ENCODE assay signal across 1 cellular context in the genomic region with DNA sequence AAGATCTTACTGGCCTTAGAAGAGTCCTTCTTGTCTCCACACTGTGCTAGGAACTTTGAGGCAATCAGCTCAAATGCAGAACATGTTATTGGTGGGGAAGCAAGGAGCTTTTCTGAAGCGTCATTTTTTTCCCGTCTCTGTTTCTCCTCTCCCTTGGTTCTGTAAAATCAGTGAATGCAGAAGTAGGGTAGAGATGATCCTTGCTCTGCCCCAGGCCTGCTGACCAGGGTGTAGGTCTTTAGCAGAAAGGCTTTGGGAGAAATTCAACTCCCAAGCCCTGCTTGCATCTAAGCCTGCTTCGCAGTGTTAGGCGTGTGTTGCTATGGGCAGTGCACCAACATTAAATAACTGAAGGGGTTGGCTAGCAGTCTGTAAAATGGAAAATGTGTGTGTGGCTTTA.
TF ChIP-seq lines count a peak whose summit lies in the region.

No MANE protein-coding gene starts in this region.

TF ChIP-seq in HepG2, 621 proteins besides CTCF, POLR2A, EP300 and RAD21:
- TF ChIP-seq HNF4G (IDR thresholded peaks at IDR 0.05; ENCODE audit: borderline replicate concordance, low read depth, low read length) (no peak), HNF4G (CRISPR knock-in tag; IDR thresholded peaks at IDR 0.05; ENCODE audit: borderline replicate concordance, low read depth) (no peak), ZNF737 (CRISPR knock-in tag; IDR thresholded peaks at IDR 0.05; ENCODE audit: borderline replicate concordance) (no peak), TOE1 (CRISPR knock-in tag; IDR thresholded peaks at IDR 0.05) (no peak), ZBTB38 (CRISPR knock-in tag; IDR thresholded peaks at IDR 0.05) (no peak), ZNF230 (CRISPR knock-in tag; IDR thresholded peaks at IDR 0.05) (no peak), HNRNPLL (IDR thresholded peaks at IDR 0.05; ENCODE audit: low read depth, low read length, poor library complexity, severe bottlenecking) (no peak), LCORL (IDR thresholded peaks at IDR 0.05) (no peak), LCORL (CRISPR knock-in tag; IDR thresholded peaks at IDR 0.05) (no peak), TP53 (CRISPR knock-in tag; conservative IDR thresholded peaks at IDR 0.05) (no peak), ZNF780A (CRISPR knock-in tag; IDR thresholded peaks at IDR 0.05) (no peak), ZNF746 (CRISPR knock-in tag; IDR thresholded peaks at IDR 0.05) (no peak), HDAC6 (IDR thresholded peaks at IDR 0.05; ENCODE audit: low read depth, low read length) (no peak), ZNF557 (CRISPR knock-in tag; IDR thresholded peaks at IDR 0.05) (no peak)
- TF ChIP-seq, protein P1, sequence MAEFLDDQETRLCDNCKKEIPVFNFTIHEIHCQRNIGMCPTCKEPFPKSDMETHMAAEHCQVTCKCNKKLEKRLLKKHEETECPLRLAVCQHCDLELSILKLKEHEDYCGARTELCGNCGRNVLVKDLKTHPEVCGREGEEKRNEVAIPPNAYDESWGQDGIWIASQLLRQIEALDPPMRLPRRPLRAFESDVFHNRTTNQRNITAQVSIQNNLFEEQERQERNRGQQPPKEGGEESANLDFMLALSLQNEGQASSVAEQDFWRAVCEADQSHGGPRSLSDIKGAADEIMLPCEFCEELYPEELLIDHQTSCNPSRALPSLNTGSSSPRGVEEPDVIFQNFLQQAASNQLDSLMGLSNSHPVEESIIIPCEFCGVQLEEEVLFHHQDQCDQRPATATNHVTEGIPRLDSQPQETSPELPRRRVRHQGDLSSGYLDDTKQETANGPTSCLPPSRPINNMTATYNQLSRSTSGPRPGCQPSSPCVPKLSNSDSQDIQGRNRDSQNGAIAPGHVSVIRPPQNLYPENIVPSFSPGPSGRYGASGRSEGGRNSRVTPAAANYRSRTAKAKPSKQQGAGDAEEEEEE (CRISPR knock-in tag; IDR thresholded peaks at IDR 0.05; ENCODE audit: borderline replicate concordance) = no peak
- TF ChIP-seq, protein P2, sequence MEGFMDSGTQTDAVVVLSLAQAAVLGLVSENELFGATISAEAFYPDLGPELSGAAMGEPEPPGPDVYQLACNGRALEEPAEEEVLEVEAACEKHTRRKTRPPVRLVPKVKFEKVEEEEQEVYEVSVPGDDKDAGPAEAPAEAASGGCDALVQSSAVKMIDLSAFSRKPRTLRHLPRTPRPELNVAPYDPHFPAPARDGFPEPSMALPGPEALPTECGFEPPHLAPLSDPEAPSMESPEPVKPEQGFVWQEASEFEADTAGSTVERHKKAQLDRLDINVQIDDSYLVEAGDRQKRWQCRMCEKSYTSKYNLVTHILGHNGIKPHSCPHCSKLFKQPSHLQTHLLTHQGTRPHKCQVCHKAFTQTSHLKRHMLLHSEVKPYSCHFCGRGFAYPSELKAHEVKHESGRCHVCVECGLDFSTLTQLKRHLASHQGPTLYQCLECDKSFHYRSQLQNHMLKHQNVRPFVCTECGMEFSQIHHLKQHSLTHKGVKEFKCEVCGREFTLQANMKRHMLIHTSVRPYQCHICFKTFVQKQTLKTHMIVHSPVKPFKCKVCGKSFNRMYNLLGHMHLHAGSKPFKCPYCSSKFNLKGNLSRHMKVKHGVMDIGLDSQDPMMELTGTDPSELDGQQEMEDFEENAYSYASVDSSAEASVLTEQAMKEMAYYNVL (CRISPR knock-in tag; IDR thresholded peaks at IDR 0.05; ENCODE audit: borderline replicate concordance) = no peak
- TF ChIP-seq, protein P3, sequence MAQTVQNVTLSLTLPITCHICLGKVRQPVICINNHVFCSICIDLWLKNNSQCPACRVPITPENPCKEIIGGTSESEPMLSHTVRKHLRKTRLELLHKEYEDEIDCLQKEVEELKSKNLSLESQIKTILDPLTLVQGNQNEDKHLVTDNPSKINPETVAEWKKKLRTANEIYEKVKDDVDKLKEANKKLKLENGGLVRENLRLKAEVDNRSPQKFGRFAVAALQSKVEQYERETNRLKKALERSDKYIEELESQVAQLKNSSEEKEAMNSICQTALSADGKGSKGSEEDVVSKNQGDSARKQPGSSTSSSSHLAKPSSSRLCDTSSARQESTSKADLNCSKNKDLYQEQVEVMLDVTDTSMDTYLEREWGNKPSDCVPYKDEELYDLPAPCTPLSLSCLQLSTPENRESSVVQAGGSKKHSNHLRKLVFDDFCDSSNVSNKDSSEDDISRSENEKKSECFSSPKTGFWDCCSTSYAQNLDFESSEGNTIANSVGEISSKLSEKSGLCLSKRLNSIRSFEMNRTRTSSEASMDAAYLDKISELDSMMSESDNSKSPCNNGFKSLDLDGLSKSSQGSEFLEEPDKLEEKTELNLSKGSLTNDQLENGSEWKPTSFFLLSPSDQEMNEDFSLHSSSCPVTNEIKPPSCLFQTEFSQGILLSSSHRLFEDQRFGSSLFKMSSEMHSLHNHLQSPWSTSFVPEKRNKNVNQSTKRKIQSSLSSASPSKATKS (CRISPR knock-in tag; IDR thresholded peaks at IDR 0.05) = no peak
- TF ChIP-seq, protein P4, sequence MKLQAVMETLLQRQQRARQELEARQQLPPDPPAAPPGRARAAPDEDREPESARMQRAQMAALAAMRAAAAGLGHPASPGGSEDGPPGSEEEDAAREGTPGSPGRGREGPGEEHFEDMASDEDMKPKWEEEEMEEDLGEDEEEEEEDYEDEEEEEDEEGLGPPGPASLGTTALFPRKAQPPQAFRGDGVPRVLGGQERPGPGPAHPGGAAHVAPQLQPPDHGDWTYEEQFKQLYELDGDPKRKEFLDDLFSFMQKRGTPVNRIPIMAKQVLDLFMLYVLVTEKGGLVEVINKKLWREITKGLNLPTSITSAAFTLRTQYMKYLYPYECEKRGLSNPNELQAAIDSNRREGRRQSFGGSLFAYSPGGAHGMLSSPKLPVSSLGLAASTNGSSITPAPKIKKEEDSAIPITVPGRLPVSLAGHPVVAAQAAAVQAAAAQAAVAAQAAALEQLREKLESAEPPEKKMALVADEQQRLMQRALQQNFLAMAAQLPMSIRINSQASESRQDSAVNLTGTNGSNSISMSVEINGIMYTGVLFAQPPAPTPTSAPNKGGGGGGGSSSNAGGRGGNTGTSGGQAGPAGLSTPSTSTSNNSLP (IDR thresholded peaks at IDR 0.05; ENCODE audit: low read depth, low read length) = no peak
- TF ChIP-seq, protein P5, sequence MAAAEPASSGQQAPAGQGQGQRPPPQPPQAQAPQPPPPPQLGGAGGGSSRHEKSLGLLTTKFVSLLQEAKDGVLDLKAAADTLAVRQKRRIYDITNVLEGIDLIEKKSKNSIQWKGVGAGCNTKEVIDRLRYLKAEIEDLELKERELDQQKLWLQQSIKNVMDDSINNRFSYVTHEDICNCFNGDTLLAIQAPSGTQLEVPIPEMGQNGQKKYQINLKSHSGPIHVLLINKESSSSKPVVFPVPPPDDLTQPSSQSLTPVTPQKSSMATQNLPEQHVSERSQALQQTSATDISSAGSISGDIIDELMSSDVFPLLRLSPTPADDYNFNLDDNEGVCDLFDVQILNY (CRISPR knock-in tag; conservative IDR thresholded peaks at IDR 0.05) = no peak
